ENCODE assay signal across 16 cellular contexts in the genomic region with DNA sequence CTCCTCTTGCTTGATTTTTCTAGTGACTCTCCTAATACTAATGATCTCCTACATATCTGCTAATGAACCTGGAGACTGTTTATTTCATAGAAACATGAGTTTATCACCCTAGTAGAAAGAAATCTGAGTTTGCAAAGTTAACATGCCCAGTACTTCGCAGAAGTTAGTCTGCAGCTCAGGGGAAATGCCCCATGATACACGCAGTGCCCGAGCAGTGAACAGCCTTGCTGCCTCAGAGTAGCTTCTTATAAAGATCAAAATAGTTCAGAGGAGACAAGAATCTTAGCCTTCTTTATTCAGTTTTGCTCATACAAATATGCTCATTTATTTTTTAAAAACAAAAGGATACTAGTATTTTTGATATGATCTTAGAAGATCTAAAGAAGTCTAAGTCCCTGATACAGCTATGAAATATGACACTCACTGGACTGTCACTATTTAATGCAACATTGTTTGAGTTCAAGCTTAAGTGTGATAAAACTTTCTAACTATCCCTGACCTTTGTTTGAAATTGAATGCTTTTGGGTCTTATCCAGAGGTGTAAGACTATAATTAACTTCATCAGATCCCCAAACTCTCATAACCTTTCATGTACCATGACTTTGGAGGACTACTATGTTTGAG. TPM values are rescaled to one million over a fixed set of nuclear protein-coding genes. Genes with fewer than 3 reads are reported as not detected.
"Had no signal": no experiment of that assay in that cellular context is flagged by ENCODE, and none has a peak within 500 bp of the region (broad histone marks: within the 10 kb centered on the region; RNA-seq: fewer than 3 reads in every experiment).

No MANE protein-coding gene starts in this region.

- H3K4me1 ChIP-seq: esophagus squamous epithelium, foreskin keratinocyte, heart right ventricle had no signal

- H3K4me1 Mint-ChIP-seq: activated B cell treated with CpG ODN at 0.5 μM for 24 hours; activated naive CD8-positive, alpha-beta T cell treated with anti-CD3 and anti-CD28 coated beads for 36 hours had no signal

- H3K27me3 ChIP-seq: brain microvascular endothelial cell, esophagus squamous epithelium, heart right ventricle had no signal

- H3K9me3 Mint-ChIP-seq: activated B cell treated with CpG ODN at 0.5 μM for 24 hours; activated naive CD8-positive, alpha-beta T cell treated with anti-CD3 and anti-CD28 coated beads for 36 hours had no signal

- H3K36me3 ChIP-seq: brain microvascular endothelial cell, esophagus squamous epithelium, heart right ventricle had no signal

- H3K36me3 Mint-ChIP-seq: activated naive CD8-positive, alpha-beta T cell treated with anti-CD3 and anti-CD28 coated beads for 36 hours; naive thymus-derived CD4-positive, alpha-beta T cell had no signal

- H3K4me3 ChIP-seq: esophagus squamous epithelium, heart right ventricle had no signal

- H3K27ac ChIP-seq: brain microvascular endothelial cell, esophagus squamous epithelium, foreskin keratinocyte, heart right ventricle had no signal

- ATAC-seq: foreskin keratinocyte; heart right ventricle; naive thymus-derived CD4-positive, alpha-beta T cell; T-helper 17 cell had no signal

- H3K9me3 ChIP-seq: esophagus squamous epithelium, heart right ventricle had no signal

- H3K4me3 Mint-ChIP-seq: activated B cell treated with CpG ODN at 0.5 μM for 24 hours; activated naive CD8-positive, alpha-beta T cell treated with anti-CD3 and anti-CD28 coated beads for 36 hours; naive thymus-derived CD4-positive, alpha-beta T cell; T-helper 17 cell had no signal

- DNase-seq: activated B cell treated with CpG ODN at 0.5 μM for 24 hours; activated CD4-positive, alpha-beta T cell treated with anti-CD3 and anti-CD28 coated beads, Interleukin-2, amount 50 U/mL, for 1 hour; activated effector memory CD4-positive, alpha-beta T cell treated with Interleukin-2 at 50 U/mL for 16 hours; activated naive CD8-positive, alpha-beta T cell treated with anti-CD3 and anti-CD28 coated beads for 36 hours; activated T-cell treated with anti-CD3 and anti-CD28 coated beads, Interleukin-2, amount 50 U/mL, for 1 hour; brain microvascular endothelial cell; esophagus squamous epithelium; foreskin keratinocyte; heart right ventricle; naive thymus-derived CD4-positive, alpha-beta T cell; Right ventricle myocardium superior; stimulated activated naive CD4-positive, alpha-beta T cell; substantia nigra; T-helper 17 cell; trophoblast cell had no signal

- H3K27ac Mint-ChIP-seq: activated B cell treated with CpG ODN at 0.5 μM for 24 hours; activated naive CD8-positive, alpha-beta T cell treated with anti-CD3 and anti-CD28 coated beads for 36 hours; naive thymus-derived CD4-positive, alpha-beta T cell; T-helper 17 cell had no signal

RNA-seq across cellular contexts. Expression of gene FRZB, which starts 20.5 kb away (rescaled TPM):
- total RNA-seq: activated B cell treated with CpG ODN at 0.5 μM for 24 hours; activated naive CD8-positive, alpha-beta T cell treated with anti-CD3 and anti-CD28 coated beads for 36 hours; foreskin keratinocyte; naive thymus-derived CD4-positive, alpha-beta T cell; renal cortical epithelial cell; T-helper 17 cell had no signal
- polyA plus RNA-seq: foreskin keratinocyte; naive thymus-derived CD4-positive, alpha-beta T cell had no signal
